27 cellular contexts compared by ENCODE assay signal in the genomic region with DNA sequence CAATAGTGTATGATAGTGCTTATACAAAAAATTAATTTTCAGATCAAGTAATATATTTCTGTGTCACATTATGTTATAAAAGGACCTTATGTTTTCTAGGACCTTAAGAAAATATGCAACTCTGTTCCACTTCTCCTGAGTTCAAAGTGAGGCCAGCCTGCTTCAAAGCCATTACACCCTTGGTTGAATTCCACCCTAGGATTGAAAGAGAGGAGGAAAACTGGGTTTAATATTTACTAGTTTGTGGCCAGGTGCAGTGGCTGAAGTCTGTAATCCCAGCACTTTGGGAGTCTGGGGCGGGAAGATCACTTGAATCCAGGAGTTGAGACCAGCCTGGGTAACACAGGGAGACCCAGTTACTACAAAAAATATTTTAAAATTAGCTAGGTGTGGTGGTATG. TPM values are rescaled to one million over a fixed set of nuclear protein-coding genes. Genes with fewer than 3 reads are reported as not detected.
"Had no signal": no experiment of that assay in that cellular context is flagged by ENCODE, and none has a peak within 500 bp of the region (broad histone marks: within the 10 kb centered on the region; RNA-seq: fewer than 3 reads in every experiment).

No MANE protein-coding gene starts in this region.

- H3K36me3 Mint-ChIP-seq: natural killer cell; stimulated activated memory B cell treated with anti-CD40 and anti-IgM and Interleukin-4, amounts not matched to agents 10 μg/mL and 1 μg/mL and 100 μg/mL, for 72 hours had no signal

- ATAC-seq: natural killer cell; pancreas; right cardiac atrium; right lobe of liver; stimulated activated memory B cell treated with anti-CD40 and anti-IgM and Interleukin-4, amounts not matched to agents 10 μg/mL and 1 μg/mL and 100 μg/mL, for 72 hours had no signal

- H3K9me3 Mint-ChIP-seq: natural killer cell had no signal

- H3K4me3 Mint-ChIP-seq: naive B cell; natural killer cell; nephron progenitor cell; neural crest cell; stimulated activated memory B cell treated with anti-CD40 and anti-IgM and Interleukin-4, amounts not matched to agents 10 μg/mL and 1 μg/mL and 100 μg/mL, for 72 hours; stimulated activated naive CD8-positive, alpha-beta T cell treated with anti-CD3 and anti-CD28 coated beads, Interleukin-15, Interleukin-2, amounts not matched to agents 100 ng/mL and 50 ng/mL, for 24 hours had no signal

- H3K27ac Mint-ChIP-seq: naive B cell; natural killer cell; nephron progenitor cell; stimulated activated memory B cell treated with anti-CD40 and anti-IgM and Interleukin-4, amounts not matched to agents 10 μg/mL and 1 μg/mL and 100 μg/mL, for 72 hours; stimulated activated naive CD8-positive, alpha-beta T cell treated with anti-CD3 and anti-CD28 coated beads, Interleukin-15, Interleukin-2, amounts not matched to agents 100 ng/mL and 50 ng/mL, for 24 hours had no signal

- DNase-seq: naive B cell; natural killer cell; nephron progenitor cell; nucleus accumbens; pancreas; right cardiac atrium; right lobe of liver; sigmoid colon; small intestine; stimulated activated CD4-positive, alpha-beta T cell treated with anti-CD3 and anti-CD28 coated beads, Interleukin-12 subunit alpha, Interleukin-12 subunit beta, amount 100 ng/mL, for 4 hours; stimulated activated CD4-positive, alpha-beta T cell treated with anti-CD3 and anti-CD28 coated beads, Interleukin-1b, Interleukin-23, amount 100 ng/mL, for 48 hours; stimulated activated CD4-positive, alpha-beta T cell treated with anti-CD3 and anti-CD28 coated beads, Interleukin-4, amount 100 ng/mL, for 1 hour; stimulated activated CD4-positive, alpha-beta T cell treated with anti-CD3 and anti-CD28 coated beads, Interleukin-4, amount 100 ng/mL, for 4 hours; stimulated activated CD8-positive, alpha-beta memory T cell treated with anti-CD3 and anti-CD28 coated beads, Interleukin-4, amount 100 ng/mL, for 48 hours; stimulated activated naive CD4-positive, alpha-beta T cell treated with Interleukin-2 at 50 U/mL for 16 hours; stomach; thyroid gland; trophoblast cell; upper lobe of left lung; uterus had no signal

- H3K4me1 Mint-ChIP-seq: naive B cell; natural killer cell; nephron progenitor cell; neural crest cell; stimulated activated memory B cell treated with anti-CD40 and anti-IgM and Interleukin-4, amounts not matched to agents 10 μg/mL and 1 μg/mL and 100 μg/mL, for 72 hours had no signal

RNA-seq across cellular contexts. Expression of gene NR1I2, which starts 32.9 kb away (rescaled TPM):
- total RNA-seq: myocyte, osteocyte, pulmonary artery endothelial cell, thoracic aorta had no signal

RNA-seq across cellular contexts. Expression of gene CFAP91, which starts 46.2 kb away (rescaled TPM):
- total RNA-seq: osteocyte had no signal
